ENCODE assay signal across 1 cellular context in the genomic region with DNA sequence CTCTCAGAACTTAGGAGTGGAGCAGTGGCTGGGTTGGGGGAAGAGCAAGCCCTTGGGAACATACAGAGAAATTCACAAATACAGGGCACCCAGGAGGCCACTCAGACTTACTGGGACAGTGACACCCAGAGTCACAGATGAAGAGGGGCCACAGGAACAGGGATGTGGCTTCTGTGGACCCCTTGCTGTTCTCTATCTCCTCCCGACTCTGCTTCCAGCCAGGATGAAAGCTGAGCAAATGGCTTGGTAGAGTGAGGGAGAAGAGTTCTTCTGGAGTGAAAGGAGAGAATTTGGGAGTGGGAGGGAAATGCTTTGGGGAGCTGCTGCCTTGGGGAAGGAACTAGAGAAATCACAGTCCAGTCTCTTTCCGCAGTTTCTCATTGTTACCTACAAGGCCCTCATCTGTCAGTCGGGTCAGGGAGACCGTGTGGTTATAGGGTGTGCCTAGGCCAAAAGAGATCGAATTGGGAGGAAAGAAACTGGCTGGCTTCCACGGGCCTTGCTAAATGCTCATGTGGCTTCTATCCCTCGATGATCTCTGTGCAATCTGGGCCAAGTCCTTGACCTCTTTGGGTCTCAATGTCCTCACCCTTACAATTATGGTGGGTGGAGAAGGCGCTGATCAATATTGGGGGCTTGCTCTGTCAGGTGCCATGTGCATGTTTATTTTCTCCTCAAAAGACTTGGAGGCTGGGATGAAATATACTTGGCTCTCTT.
TF ChIP-seq lines count a peak whose summit lies in the region.

No MANE protein-coding gene starts in this region.

TF ChIP-seq in IMR-90, 13 proteins besides CTCF, POLR2A, EP300 and RAD21:
- TF ChIP-seq RCOR1 (IDR thresholded peaks at IDR 0.05; ENCODE audit: insufficient replicate concordance, low read length) (no peak), SMC3 (IDR thresholded peaks at IDR 0.05; ENCODE audit: low read depth, low read length) (no peak), FOS (IDR thresholded peaks at IDR 0.05; ENCODE audit: low read depth, low read length) (no peak), MAZ (IDR thresholded peaks at IDR 0.05; ENCODE audit: borderline replicate concordance, low read depth, low read length) (no peak), CEBPB (IDR thresholded peaks at IDR 0.05; ENCODE audit: low read depth, low read length) (no peak), NFE2L2 (IDR thresholded peaks at IDR 0.05; ENCODE audit: low read depth, low read length) (no peak), MAFK (IDR thresholded peaks at IDR 0.05; ENCODE audit: low read depth, low read length) (no peak), RFX5 (IDR thresholded peaks at IDR 0.05; ENCODE audit: low read depth, low read length) (no peak), MXI1 (IDR thresholded peaks at IDR 0.05; ENCODE audit: borderline replicate concordance, low read depth, low read length) (no peak), CHD1 (IDR thresholded peaks at IDR 0.05; ENCODE audit: low read depth, low read length) (no peak), BHLHE40 (IDR thresholded peaks at IDR 0.05; ENCODE audit: low read depth, low read length) (no peak)
- TF ChIP-seq, protein P1, sequence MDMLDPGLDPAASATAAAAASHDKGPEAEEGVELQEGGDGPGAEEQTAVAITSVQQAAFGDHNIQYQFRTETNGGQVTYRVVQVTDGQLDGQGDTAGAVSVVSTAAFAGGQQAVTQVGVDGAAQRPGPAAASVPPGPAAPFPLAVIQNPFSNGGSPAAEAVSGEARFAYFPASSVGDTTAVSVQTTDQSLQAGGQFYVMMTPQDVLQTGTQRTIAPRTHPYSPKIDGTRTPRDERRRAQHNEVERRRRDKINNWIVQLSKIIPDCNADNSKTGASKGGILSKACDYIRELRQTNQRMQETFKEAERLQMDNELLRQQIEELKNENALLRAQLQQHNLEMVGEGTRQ (IDR thresholded peaks at IDR 0.05; ENCODE audit: low read depth, low read length), result no peak
- TF ChIP-seq, protein P2, sequence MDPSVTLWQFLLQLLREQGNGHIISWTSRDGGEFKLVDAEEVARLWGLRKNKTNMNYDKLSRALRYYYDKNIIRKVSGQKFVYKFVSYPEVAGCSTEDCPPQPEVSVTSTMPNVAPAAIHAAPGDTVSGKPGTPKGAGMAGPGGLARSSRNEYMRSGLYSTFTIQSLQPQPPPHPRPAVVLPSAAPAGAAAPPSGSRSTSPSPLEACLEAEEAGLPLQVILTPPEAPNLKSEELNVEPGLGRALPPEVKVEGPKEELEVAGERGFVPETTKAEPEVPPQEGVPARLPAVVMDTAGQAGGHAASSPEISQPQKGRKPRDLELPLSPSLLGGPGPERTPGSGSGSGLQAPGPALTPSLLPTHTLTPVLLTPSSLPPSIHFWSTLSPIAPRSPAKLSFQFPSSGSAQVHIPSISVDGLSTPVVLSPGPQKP (IDR thresholded peaks at IDR 0.05; ENCODE audit: borderline replicate concordance, low read depth, low read length), result no peak
